1 cellular context compared by ENCODE assay signal in the genomic region with DNA sequence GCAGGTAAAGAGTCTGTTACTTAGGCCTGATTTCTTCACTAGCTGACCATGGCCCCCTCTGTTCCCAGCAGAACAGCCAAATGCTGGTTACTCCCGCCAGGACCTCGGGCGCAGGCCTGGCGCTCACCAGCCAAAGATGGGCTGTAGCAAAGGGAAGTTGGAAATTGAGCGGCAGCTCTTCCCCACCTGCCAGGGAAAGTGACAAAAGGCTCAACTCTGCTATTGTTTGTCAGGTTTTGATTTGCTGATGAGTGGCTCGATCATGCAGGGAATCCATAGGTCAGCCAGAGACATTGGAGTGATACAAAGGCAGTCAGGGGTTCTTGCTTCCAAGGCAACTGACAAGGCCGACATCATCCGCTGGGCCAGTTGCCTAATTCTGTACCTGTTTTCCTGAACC.
TF ChIP-seq lines count a peak whose summit lies in the region.

No MANE protein-coding gene starts in this region.

TF ChIP-seq in WTC11, 78 proteins besides CTCF, POLR2A, EP300 and RAD21 (continued from another document):
- TF ChIP-seq RORB (CRISPR knock-in tag; IDR thresholded peaks at IDR 0.05): no peak
- TF ChIP-seq ZNF423 (CRISPR knock-in tag; IDR thresholded peaks at IDR 0.05): no peak
- no peak for TF ChIP-seq PRRX2 (CRISPR knock-in tag; IDR thresholded peaks at IDR 0.05)
- TF ChIP-seq, protein P1, sequence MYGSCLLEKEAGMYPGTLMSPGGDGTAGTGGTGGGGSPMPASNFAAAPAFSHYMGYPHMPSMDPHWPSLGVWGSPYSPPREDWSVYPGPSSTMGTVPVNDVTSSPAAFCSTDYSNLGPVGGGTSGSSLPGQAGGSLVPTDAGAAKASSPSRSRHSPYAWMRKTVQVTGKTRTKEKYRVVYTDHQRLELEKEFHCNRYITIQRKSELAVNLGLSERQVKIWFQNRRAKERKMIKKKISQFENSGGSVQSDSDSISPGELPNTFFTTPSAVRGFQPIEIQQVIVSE (CRISPR knock-in tag; IDR thresholded peaks at IDR 0.05; ENCODE audit: borderline replicate concordance): no peak
- TF ChIP-seq ZNF263 (CRISPR knock-in tag; IDR thresholded peaks at IDR 0.05; ENCODE audit: low read depth): no peak
- 0 out of 2 replicates have a peak, but pooled peaks have one; percentile 30 for TF ChIP-seq ETV6 (CRISPR knock-in tag; IDR thresholded peaks at IDR 0.05)
- TF ChIP-seq ZNF219 (CRISPR knock-in tag; IDR thresholded peaks at IDR 0.05; ENCODE audit: borderline replicate concordance): no peak
- TF ChIP-seq, protein P2, sequence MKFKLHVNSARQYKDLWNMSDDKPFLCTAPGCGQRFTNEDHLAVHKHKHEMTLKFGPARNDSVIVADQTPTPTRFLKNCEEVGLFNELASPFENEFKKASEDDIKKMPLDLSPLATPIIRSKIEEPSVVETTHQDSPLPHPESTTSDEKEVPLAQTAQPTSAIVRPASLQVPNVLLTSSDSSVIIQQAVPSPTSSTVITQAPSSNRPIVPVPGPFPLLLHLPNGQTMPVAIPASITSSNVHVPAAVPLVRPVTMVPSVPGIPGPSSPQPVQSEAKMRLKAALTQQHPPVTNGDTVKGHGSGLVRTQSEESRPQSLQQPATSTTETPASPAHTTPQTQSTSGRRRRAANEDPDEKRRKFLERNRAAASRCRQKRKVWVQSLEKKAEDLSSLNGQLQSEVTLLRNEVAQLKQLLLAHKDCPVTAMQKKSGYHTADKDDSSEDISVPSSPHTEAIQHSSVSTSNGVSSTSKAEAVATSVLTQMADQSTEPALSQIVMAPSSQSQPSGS (CRISPR knock-in tag; IDR thresholded peaks at IDR 0.05; ENCODE audit: borderline replicate concordance, low read depth): no peak
- TF ChIP-seq CREB1 (CRISPR knock-in tag; IDR thresholded peaks at IDR 0.05): no peak
- TF ChIP-seq SMAD4 (CRISPR knock-in tag; IDR thresholded peaks at IDR 0.05): no peak
- TF ChIP-seq FOXP1 (CRISPR knock-in tag; IDR thresholded peaks at IDR 0.05; ENCODE audit: borderline replicate concordance): peak; percentile 34; the same call in 1 of the 2 replicates
- TF ChIP-seq, protein P3, sequence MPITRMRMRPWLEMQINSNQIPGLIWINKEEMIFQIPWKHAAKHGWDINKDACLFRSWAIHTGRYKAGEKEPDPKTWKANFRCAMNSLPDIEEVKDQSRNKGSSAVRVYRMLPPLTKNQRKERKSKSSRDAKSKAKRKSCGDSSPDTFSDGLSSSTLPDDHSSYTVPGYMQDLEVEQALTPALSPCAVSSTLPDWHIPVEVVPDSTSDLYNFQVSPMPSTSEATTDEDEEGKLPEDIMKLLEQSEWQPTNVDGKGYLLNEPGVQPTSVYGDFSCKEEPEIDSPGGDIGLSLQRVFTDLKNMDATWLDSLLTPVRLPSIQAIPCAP (CRISPR knock-in tag; IDR thresholded peaks at IDR 0.05): no peak
- TF ChIP-seq, protein P4, sequence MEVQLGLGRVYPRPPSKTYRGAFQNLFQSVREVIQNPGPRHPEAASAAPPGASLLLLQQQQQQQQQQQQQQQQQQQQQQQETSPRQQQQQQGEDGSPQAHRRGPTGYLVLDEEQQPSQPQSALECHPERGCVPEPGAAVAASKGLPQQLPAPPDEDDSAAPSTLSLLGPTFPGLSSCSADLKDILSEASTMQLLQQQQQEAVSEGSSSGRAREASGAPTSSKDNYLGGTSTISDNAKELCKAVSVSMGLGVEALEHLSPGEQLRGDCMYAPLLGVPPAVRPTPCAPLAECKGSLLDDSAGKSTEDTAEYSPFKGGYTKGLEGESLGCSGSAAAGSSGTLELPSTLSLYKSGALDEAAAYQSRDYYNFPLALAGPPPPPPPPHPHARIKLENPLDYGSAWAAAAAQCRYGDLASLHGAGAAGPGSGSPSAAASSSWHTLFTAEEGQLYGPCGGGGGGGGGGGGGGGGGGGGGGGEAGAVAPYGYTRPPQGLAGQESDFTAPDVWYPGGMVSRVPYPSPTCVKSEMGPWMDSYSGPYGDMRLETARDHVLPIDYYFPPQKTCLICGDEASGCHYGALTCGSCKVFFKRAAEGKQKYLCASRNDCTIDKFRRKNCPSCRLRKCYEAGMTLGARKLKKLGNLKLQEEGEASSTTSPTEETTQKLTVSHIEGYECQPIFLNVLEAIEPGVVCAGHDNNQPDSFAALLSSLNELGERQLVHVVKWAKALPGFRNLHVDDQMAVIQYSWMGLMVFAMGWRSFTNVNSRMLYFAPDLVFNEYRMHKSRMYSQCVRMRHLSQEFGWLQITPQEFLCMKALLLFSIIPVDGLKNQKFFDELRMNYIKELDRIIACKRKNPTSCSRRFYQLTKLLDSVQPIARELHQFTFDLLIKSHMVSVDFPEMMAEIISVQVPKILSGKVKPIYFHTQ (CRISPR knock-in tag; IDR thresholded peaks at IDR 0.05): no peak
- TF ChIP-seq, protein P5, sequence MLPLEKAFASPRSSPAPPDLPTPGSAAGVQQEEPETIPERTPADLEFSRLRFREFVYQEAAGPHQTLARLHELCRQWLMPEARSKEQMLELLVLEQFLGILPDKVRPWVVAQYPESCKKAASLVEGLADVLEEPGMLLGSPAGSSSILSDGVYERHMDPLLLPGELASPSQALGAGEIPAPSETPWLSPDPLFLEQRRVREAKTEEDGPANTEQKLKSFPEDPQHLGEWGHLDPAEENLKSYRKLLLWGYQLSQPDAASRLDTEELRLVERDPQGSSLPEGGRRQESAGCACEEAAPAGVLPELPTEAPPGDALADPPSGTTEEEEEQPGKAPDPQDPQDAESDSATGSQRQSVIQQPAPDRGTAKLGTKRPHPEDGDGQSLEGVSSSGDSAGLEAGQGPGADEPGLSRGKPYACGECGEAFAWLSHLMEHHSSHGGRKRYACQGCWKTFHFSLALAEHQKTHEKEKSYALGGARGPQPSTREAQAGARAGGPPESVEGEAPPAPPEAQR (CRISPR knock-in tag; IDR thresholded peaks at IDR 0.05): no peak
- TF ChIP-seq, protein P6, sequence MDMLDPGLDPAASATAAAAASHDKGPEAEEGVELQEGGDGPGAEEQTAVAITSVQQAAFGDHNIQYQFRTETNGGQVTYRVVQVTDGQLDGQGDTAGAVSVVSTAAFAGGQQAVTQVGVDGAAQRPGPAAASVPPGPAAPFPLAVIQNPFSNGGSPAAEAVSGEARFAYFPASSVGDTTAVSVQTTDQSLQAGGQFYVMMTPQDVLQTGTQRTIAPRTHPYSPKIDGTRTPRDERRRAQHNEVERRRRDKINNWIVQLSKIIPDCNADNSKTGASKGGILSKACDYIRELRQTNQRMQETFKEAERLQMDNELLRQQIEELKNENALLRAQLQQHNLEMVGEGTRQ (CRISPR knock-in tag; IDR thresholded peaks at IDR 0.05): no peak
- TF ChIP-seq TEAD1 (CRISPR knock-in tag; IDR thresholded peaks at IDR 0.05): peak; percentile 80; the same call in 1 of the 2 replicates
- TF ChIP-seq, protein P7, sequence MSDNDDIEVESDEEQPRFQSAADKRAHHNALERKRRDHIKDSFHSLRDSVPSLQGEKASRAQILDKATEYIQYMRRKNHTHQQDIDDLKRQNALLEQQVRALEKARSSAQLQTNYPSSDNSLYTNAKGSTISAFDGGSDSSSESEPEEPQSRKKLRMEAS (CRISPR knock-in tag; IDR thresholded peaks at IDR 0.05): peak; percentile 45; the same call in 1 of the 2 replicates
- TF ChIP-seq ZNF317 (CRISPR knock-in tag; IDR thresholded peaks at IDR 0.05; ENCODE audit: borderline replicate concordance, low read depth): no peak
- TF ChIP-seq, protein P8, sequence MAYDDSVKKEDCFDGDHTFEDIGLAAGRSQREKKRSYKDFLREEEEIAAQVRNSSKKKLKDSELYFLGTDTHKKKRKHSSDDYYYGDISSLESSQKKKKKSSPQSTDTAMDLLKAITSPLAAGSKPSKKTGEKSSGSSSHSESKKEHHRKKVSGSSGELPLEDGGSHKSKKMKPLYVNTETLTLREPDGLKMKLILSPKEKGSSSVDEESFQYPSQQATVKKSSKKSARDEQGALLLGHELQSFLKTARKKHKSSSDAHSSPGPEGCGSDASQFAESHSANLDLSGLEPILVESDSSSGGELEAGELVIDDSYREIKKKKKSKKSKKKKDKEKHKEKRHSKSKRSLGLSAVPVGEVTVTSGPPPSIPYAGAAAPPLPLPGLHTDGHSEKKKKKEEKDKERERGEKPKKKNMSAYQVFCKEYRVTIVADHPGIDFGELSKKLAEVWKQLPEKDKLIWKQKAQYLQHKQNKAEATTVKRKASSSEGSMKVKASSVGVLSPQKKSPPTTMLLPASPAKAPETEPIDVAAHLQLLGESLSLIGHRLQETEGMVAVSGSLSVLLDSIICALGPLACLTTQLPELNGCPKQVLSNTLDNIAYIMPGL (CRISPR knock-in tag; IDR thresholded peaks at IDR 0.05): no peak
- TF ChIP-seq GTF2I (CRISPR knock-in tag; conservative IDR thresholded peaks at IDR 0.05): no peak
- no peak for TF ChIP-seq ZNF232 (CRISPR knock-in tag; IDR thresholded peaks at IDR 0.05)
